8 cellular contexts compared by ENCODE assay signal in genomic region chr5:163504091-163504931, GRCh38. TPM values are rescaled to one million over a fixed set of nuclear protein-coding genes. Genes with fewer than 3 reads are reported as not detected.
A peak's percentile ranks its signal among the peaks of the same experiment; 100 is the strongest.
DNase-seq lines count a peak whose midpoint lies in the region; ATAC-seq, FAIRE-seq and TF ChIP-seq lines count a peak whose summit lies in the region.

No MANE protein-coding gene starts in this region.

- POLR2A ChIA-PET in SK-N-SH (lab: Yijun Ruan, JAX) = interaction anchor here (2.1 kb wide), 1 partner anchor 43 kb away, joined by 11 read pairs; the partner anchor contains the start of genes HMMR and NUDCD2
- POLR2A ChIA-PET in GM12878 (lab: Charles Lee) = interaction anchor here (1.0 to 4.6 kb wide), 6 partner anchors 12 to 67 kb away, joined by 3 to 61 read pairs (median 4); partner anchors contain the start of genes CCNG1, HMMR and NUDCD2

- peak; percentile 27 for DNase-seq in AG08396 (ENCODE audit: low spot score)
- peak; percentile 62 to 75 for DNase-seq in HAP-1 (ENCODE audit: low spot score in 2 of 2)
- peak; percentile 33 for DNase-seq in SK-N-SH
- DNase-seq in GM12878 (ENCODE audit: low read depth, low spot score) = no peak
- DNase-seq in sciatic nerve (ENCODE audit: low spot score) = no peak
- no peak for DNase-seq in HuH-7 (ENCODE audit: low spot score)
- no peak for DNase-seq in mesenteric fat pad (ENCODE audit: low spot score)

- peak overlapping the region; percentile 92 to 95 for H3K27ac ChIP-seq in SK-N-SH (ENCODE audit: low read depth in 2 of 2, low read length in 1 of 2)
- peak overlapping the region; percentile 43 for H3K27ac ChIP-seq in GM12878 (ENCODE audit: control insufficient read depth, insufficient read depth)

- H3K4me2 ChIP-seq in SK-N-SH (peak overlapping the region; percentile 87), GM12878 (ENCODE audit: control insufficient read depth, insufficient read depth) (peak overlapping the region; percentile 93)

- TF ChIP-seq RAD21 in SK-N-SH (IDR thresholded peaks at IDR 0.05; ENCODE audit: low read length) (no peak), GM12878 (IDR thresholded peaks at IDR 0.05; ENCODE audit: insufficient read depth, low read depth, low read length) (no peak)

- no peak for TF ChIP-seq EP300 in SK-N-SH (IDR thresholded peaks at IDR 0.05; ENCODE audit: borderline replicate concordance in 1 of 2, low read depth in 1 of 2, low read length in 1 of 2)
- no peak for TF ChIP-seq EP300 in GM12878 (IDR thresholded peaks at IDR 0.05; ENCODE audit: borderline replicate concordance in 1 of 2, control insufficient read depth in 1 of 2, low read depth in 2 of 2, low read length in 2 of 2)

- ATAC-seq in GM12878 (peak; percentile 33), sciatic nerve (peak; percentile 45)

- peaks cover 10% of the 10 kb centered on the region for H3F3A ChIP-seq in SK-N-SH (replicated peaks; ENCODE audit: insufficient read depth)

- H2AFZ ChIP-seq in SK-N-SH (ENCODE audit: low read depth) (peak overlapping the region; percentile 97), GM12878 (ENCODE audit: control insufficient read depth, low read depth, low read length) (peak overlapping the region; percentile 89)

- 1% methylated on average over 22 of the region's 26 CpGs for WGBS in SK-N-SH (ENCODE audit: low lambda C conversion rate)
- WGBS in GM12878 (ENCODE audit: insufficient coverage, insufficient replicate concordance, low lambda C conversion rate, missing lambda C conversion rate) = under 1% methylated on average over 26 of the region's 26 CpGs

- H3K9ac ChIP-seq in SK-N-SH = peak overlapping the region; percentile 87
- peak overlapping the region; percentile 93 for H3K9ac ChIP-seq in GM12878 (ENCODE audit: control insufficient read depth, insufficient read depth, low read length)
- peak overlapping the region; percentile 98 for H3K9ac ChIP-seq in iPS-15b (ENCODE audit: low read depth, low read length)

- peaks cover 34% of the 10 kb centered on the region for H3K4me1 ChIP-seq in HAP-1
- peaks cover 11 to 18% of the 10 kb centered on the region in 2 experiments for H3K4me1 ChIP-seq in SK-N-SH (ENCODE audit: control insufficient read depth in 1 of 2, insufficient read depth in 2 of 2, low read depth in 1 of 2, low read length in 1 of 2)
- peaks cover 3% of the 10 kb centered on the region; the same call in 1 of the 2 replicates for H3K4me1 ChIP-seq in GM12878 (ENCODE audit: control insufficient read depth, insufficient read depth, low read length)
- H3K4me1 ChIP-seq in iPS-15b (ENCODE audit: control insufficient read depth, insufficient read depth, low read length) = peaks cover 9% of the 10 kb centered on the region

- peak; percentile 57 for TF ChIP-seq POLR2A in GM12878 (IDR thresholded peaks at IDR 0.05; ENCODE audit: low read depth, low read length)

- no peak for FAIRE-seq in GM12878 (lab: Jason Lieb, UNC)

- H3K27me3 ChIP-seq in HAP-1 (ENCODE audit: low read depth) = no peaks in the 10 kb centered on the region
- no peaks in the 10 kb centered on the region for H3K27me3 ChIP-seq in SK-N-SH (ENCODE audit: insufficient read depth)
- H3K27me3 ChIP-seq in GM12878 (replicated peaks in 1 of 2; ENCODE audit: control insufficient read depth in 2 of 2, insufficient read depth in 2 of 2, low read length in 1 of 2) = no peaks in the 10 kb centered on the region
- H3K27me3 ChIP-seq in iPS-15b (ENCODE audit: control insufficient read depth, insufficient read depth, low read length) = no peaks in the 10 kb centered on the region

- SMC1A ChIA-PET in GM12878 (lab: Charles Lee; ENCODE audit: uncharacterized antibody, unreplicated experiment) = interaction anchor here (1.2 to 3.7 kb wide), 5 partner anchors 21 to 66 kb away, joined by 3 to 14 read pairs (median 4); partner anchors contain the start of gene HMMR

- intact Hi-C loops in GM12878 (cut with micrococcal nuclease; ENCODE audit: unreplicated experiment) = no loop called here
- intact Hi-C loops in sciatic nerve (cut with DNase I) = no loop called here

- no TSS peak for BruUV-seq in GM12878 (replicated peaks; lab: Mats Ljungman, UMichigan)

- no peaks in the 10 kb centered on the region for H3K36me3 ChIP-seq in HAP-1 (replicated peaks)
- peaks cover 0 to under 1% of the 10 kb centered on the region in 2 experiments for H3K36me3 ChIP-seq in SK-N-SH (replicated peaks in 1 of 2; ENCODE audit: control insufficient read depth in 1 of 2, insufficient read depth in 2 of 2, low read length in 1 of 2)
- no peaks in the 10 kb centered on the region for H3K36me3 ChIP-seq in GM12878 (ENCODE audit: control insufficient read depth in 2 of 2, insufficient read depth in 2 of 2, low read length in 1 of 2)
- H3K36me3 ChIP-seq in iPS-15b (ENCODE audit: control insufficient read depth, insufficient read depth, low read length) = no peaks in the 10 kb centered on the region

- in situ Hi-C loops in HAP-1 (cut with MboI; ENCODE audit: low sequenced_read_pairs) (no loop called here), GM12878 (cut with MboI) (no loop called here)

- H3K79me2 ChIP-seq in SK-N-SH (ENCODE audit: insufficient read depth) (peaks cover 48% of the 10 kb centered on the region), GM12878 (ENCODE audit: control insufficient read depth, insufficient read depth, low read length) (peaks cover 47% of the 10 kb centered on the region)

- CTCF ChIA-PET in SK-N-SH (lab: Yijun Ruan, JAX) = interaction anchor here (0.9 to 1.4 kb wide), 4 partner anchors 10 to 96 kb away, joined by 3 to 6 read pairs (median 4); no protein-coding TSS in a partner anchor
- CTCF ChIA-PET in GM12878 (lab: Yijun Ruan, JAX) = interaction anchor here (1.7 to 3.0 kb wide), 2 partner anchors 15 to 30 kb away, joined by 7 to 14 read pairs; no protein-coding TSS in a partner anchor

- RAD21 ChIA-PET in GM12878 (lab: Charles Lee; ENCODE audit: unreplicated experiment) = interaction anchor here (1.0 to 2.1 kb wide), 3 partner anchors 29 to 44 kb away, joined by 3 to 22 read pairs (median 3); partner anchors contain the start of genes HMMR and NUDCD2

- H3K9me3 ChIP-seq in HAP-1 = no peaks in the 10 kb centered on the region
- H3K9me3 ChIP-seq in SK-N-SH = no peaks in the 10 kb centered on the region
- H3K9me3 ChIP-seq in GM12878 (replicated peaks; ENCODE audit: control insufficient read depth, insufficient read depth, low read length) = no peaks in the 10 kb centered on the region
- no peaks in the 10 kb centered on the region for H3K9me3 ChIP-seq in iPS-15b (ENCODE audit: control insufficient read depth, insufficient read depth, low read length)

- peak overlapping the region; percentile 85 for H3K4me3 ChIP-seq in HAP-1
- peak overlapping the region; percentile 70 to 86 for H3K4me3 ChIP-seq in SK-N-SH (ENCODE audit: low read depth in 2 of 2, low read length in 1 of 2)
- H3K4me3 ChIP-seq in GM12878 = peak overlapping the region; percentile 84
- peak overlapping the region; percentile 67 for H3K4me3 ChIP-seq in iPS-15b (ENCODE audit: low read depth, low read length)

- H3K9me2 ChIP-seq in SK-N-SH = no peaks in the 10 kb centered on the region

- peaks cover 33% of the 10 kb centered on the region for H4K20me1 ChIP-seq in SK-N-SH (ENCODE audit: insufficient read depth)
- no peaks in the 10 kb centered on the region for H4K20me1 ChIP-seq in GM12878 (ENCODE audit: control insufficient read depth, insufficient read depth)

- TF ChIP-seq CTCF in SK-N-SH (IDR thresholded peaks at IDR 0.05) = no peak
- TF ChIP-seq CTCF in GM12878 (IDR thresholded peaks at IDR 0.05 in 2 of 3, conservative IDR thresholded peaks at IDR 0.05 in 1 of 3; ENCODE audit: control insufficient read depth in 2 of 3, extremely low read depth in 1 of 3, insufficient read depth in 1 of 3, low read depth in 3 of 3, low read length in 3 of 3) = no peak

RNA-seq across cellular contexts. Expression of gene MAT2B, which starts 1.1 kb away (rescaled TPM):
- polyA plus RNA-seq in SK-N-SH (2012; rRNA removed) (30.1 and 35.6 TPM in 2 replicates), GM12878 (2011; rRNA removed) (96.8 and 98.5 TPM in 2 replicates), GM12878 (2014; fragmentation: Illumina TruSeq; extraction: Trizol) (61.9 and 75.9 TPM in 2 replicates), GM12878 (2014; fragmentation: Nextera tagmentation; extraction: Ambion mirVana) (10 to 100 TPM; 65.5 to 77.7 TPM), GM12878 (2014; rRNA removed) (37.6 and 46.4 TPM in 2 replicates), GM12878 (2016; fragmentation: Nextera tagmentation; extraction: Ambion mirVana) (100 to 1,000 TPM; 119 to 122 TPM)
- 44.8 and 46.6 TPM in 2 replicates for polyA plus RNA-seq in SK-N-SH (2012; cell fraction: cytosol; rRNA removed)
- polyA plus RNA-seq in SK-N-SH (2012; cell fraction: nucleus; rRNA removed) = 8.1 and 17.8 TPM in 2 replicates
- total RNA-seq in GM12878 (2013; cell fraction: nucleolus; rRNA removed) = 33.1 and 35.1 TPM in 2 replicates
- total RNA-seq in GM12878 (2014; rRNA removed) (43.2 and 53.3 TPM in 2 replicates), GM12878 (2014; rRNA removed; fragmentation: Illumina TruSeq; extraction: Trizol) (46.4 and 48.5 TPM in 2 replicates), GM12878 (2021) (48.0 and 49.7 TPM in 2 replicates), sciatic nerve (38.3 TPM), mesenteric fat pad (34.3 TPM)
- polyA plus RNA-seq in GM12878 (2011; ENCODE audit: low read depth) = 39.7 TPM
- 28.4 and 28.9 TPM in 2 replicates for polyA plus RNA-seq in GM12878 (2011; cell fraction: cytosol; rRNA removed)
- polyA plus RNA-seq in GM12878 (2011; cell fraction: nucleus; rRNA removed) = 27.6 and 27.7 TPM in 2 replicates
- polyA plus RNA-seq in GM12878 (2012) = 49.7 and 62.4 TPM in 2 replicates
- polyA minus RNA-seq in GM12878 (2011; rRNA and poly(A)+ RNA removed) = 29.9 and 47.2 TPM in 2 replicates
- 13.9 and 17.6 TPM in 2 replicates for polyA minus RNA-seq in GM12878 (2011; cell fraction: cytosol; rRNA and poly(A)+ RNA removed)
- polyA minus RNA-seq in GM12878 (2011; cell fraction: nucleus; rRNA and poly(A)+ RNA removed) = 9.1 and 15.5 TPM in 2 replicates

RNA-seq across cellular contexts. Expression of gene HMMR, which starts 43.9 kb away (rescaled TPM):
- polyA plus RNA-seq in SK-N-SH (2012; rRNA removed) = 7.7 and 7.8 TPM in 2 replicates
- polyA plus RNA-seq in SK-N-SH (2012; cell fraction: cytosol; rRNA removed) = 10.7 and 13.1 TPM in 2 replicates
- 3.2 and 5.6 TPM in 2 replicates for polyA plus RNA-seq in SK-N-SH (2012; cell fraction: nucleus; rRNA removed)
- total RNA-seq in GM12878 (2013; cell fraction: nucleolus; rRNA removed) = 24.5 and 26.0 TPM in 2 replicates
- 55.2 and 75.9 TPM in 2 replicates for total RNA-seq in GM12878 (2014; rRNA removed)
- 96.7 and 101 TPM in 2 replicates for total RNA-seq in GM12878 (2014; rRNA removed; fragmentation: Illumina TruSeq; extraction: Trizol)
- 52.6 and 59.3 TPM in 2 replicates for total RNA-seq in GM12878 (2021)
- 13.8 TPM for polyA plus RNA-seq in GM12878 (2011; ENCODE audit: low read depth)
- 63.9 and 131 TPM in 2 replicates for polyA plus RNA-seq in GM12878 (2011; rRNA removed)
- 16.7 and 19.6 TPM in 2 replicates for polyA plus RNA-seq in GM12878 (2011; cell fraction: cytosol; rRNA removed)
- 34.3 and 53.5 TPM in 2 replicates for polyA plus RNA-seq in GM12878 (2011; cell fraction: nucleus; rRNA removed)
- 18.8 and 33.5 TPM in 2 replicates for polyA plus RNA-seq in GM12878 (2012)
- 93.0 and 111 TPM in 2 replicates for polyA plus RNA-seq in GM12878 (2014; fragmentation: Illumina TruSeq; extraction: Trizol)
- 10 to 100 TPM; 58.1 to 64.4 TPM for polyA plus RNA-seq in GM12878 (2014; fragmentation: Nextera tagmentation; extraction: Ambion mirVana)
- 36.1 and 44.1 TPM in 2 replicates for polyA plus RNA-seq in GM12878 (2014; rRNA removed)
- 100 to 1,000 TPM; 117 to 122 TPM for polyA plus RNA-seq in GM12878 (2016; fragmentation: Nextera tagmentation; extraction: Ambion mirVana)
- 22.7 and 22.8 TPM in 2 replicates for polyA minus RNA-seq in GM12878 (2011; rRNA and poly(A)+ RNA removed)
- 10.8 and 14.7 TPM in 2 replicates for polyA minus RNA-seq in GM12878 (2011; cell fraction: cytosol; rRNA and poly(A)+ RNA removed)
- polyA minus RNA-seq in GM12878 (2011; cell fraction: nucleus; rRNA and poly(A)+ RNA removed) = 14.3 and 16.6 TPM in 2 replicates
- 0.85 TPM for total RNA-seq in sciatic nerve
- 0.32 TPM for total RNA-seq in mesenteric fat pad

RNA-seq across cellular contexts. Expression of gene NUDCD2, which starts 44.4 kb away (rescaled TPM):
- 7.8 and 8.6 TPM in 2 replicates for polyA plus RNA-seq in SK-N-SH (2012; rRNA removed)
- polyA plus RNA-seq in SK-N-SH (2012; cell fraction: cytosol; rRNA removed) = 10.5 and 13.4 TPM in 2 replicates
- polyA plus RNA-seq in SK-N-SH (2012; cell fraction: nucleus; rRNA removed) = 5.4 and 10.4 TPM in 2 replicates
- 38.4 and 41.6 TPM in 2 replicates for total RNA-seq in GM12878 (2013; cell fraction: nucleolus; rRNA removed)
- 23.7 and 24.1 TPM in 2 replicates for total RNA-seq in GM12878 (2014; rRNA removed)
- 20.7 and 25.3 TPM in 2 replicates for total RNA-seq in GM12878 (2014; rRNA removed; fragmentation: Illumina TruSeq; extraction: Trizol)
- total RNA-seq in GM12878 (2021) = 50.4 and 53.9 TPM in 2 replicates
- 4.3 TPM for polyA plus RNA-seq in GM12878 (2011; ENCODE audit: low read depth)
- 25.0 and 50.1 TPM in 2 replicates for polyA plus RNA-seq in GM12878 (2011; rRNA removed)
- polyA plus RNA-seq in GM12878 (2011; cell fraction: cytosol; rRNA removed) = 7.3 and 7.8 TPM in 2 replicates
- 11.5 and 12.9 TPM in 2 replicates for polyA plus RNA-seq in GM12878 (2011; cell fraction: nucleus; rRNA removed)
- polyA plus RNA-seq in GM12878 (2012) = 23.8 TPM in 2 replicates
- 21.8 and 24.0 TPM in 2 replicates for polyA plus RNA-seq in GM12878 (2014; fragmentation: Illumina TruSeq; extraction: Trizol)
- 10 to 100 TPM in 1 of 2 experiments, 1 to 10 TPM in 1; 9.1 to 18.1 TPM for polyA plus RNA-seq in GM12878 (2014; fragmentation: Nextera tagmentation; extraction: Ambion mirVana)
- polyA plus RNA-seq in GM12878 (2014; rRNA removed) = 19.5 and 22.5 TPM in 2 replicates
- 100 to 1,000 TPM; 114 to 133 TPM for polyA plus RNA-seq in GM12878 (2016; fragmentation: Nextera tagmentation; extraction: Ambion mirVana)
- 7.6 and 11.0 TPM in 2 replicates for polyA minus RNA-seq in GM12878 (2011; rRNA and poly(A)+ RNA removed)
- 4.5 and 11.9 TPM in 2 replicates for polyA minus RNA-seq in GM12878 (2011; cell fraction: cytosol; rRNA and poly(A)+ RNA removed)
- 10.6 and 16.1 TPM in 2 replicates for polyA minus RNA-seq in GM12878 (2011; cell fraction: nucleus; rRNA and poly(A)+ RNA removed)
- total RNA-seq in sciatic nerve = 23.0 TPM
- 19.0 TPM for total RNA-seq in mesenteric fat pad

Comparison
In these comparisons a context has a peak if more than half of its experiments do, and no peak if none do; other contexts are left out.
1. DNase-seq: peak in AG08396 (single experiment), HAP-1 (2 of 2) and SK-N-SH (single experiment); none in GM12878 (single experiment), sciatic nerve (single experiment), HuH-7 (single experiment) and mesenteric fat pad (single experiment).
2. RNA of gene HMMR, which starts 43.9 kb away (total RNA-seq): 24.5 to 101 TPM in GM12878; 0.85 TPM in sciatic nerve (single experiment) and 0.32 TPM in mesenteric fat pad (single experiment); every median in the first group is over 10 times any median in the second.
3. Peak in every context shown above with its lines, with median percentiles within 50 percentile points of each other: H3K4me3 ChIP-seq and H3K9ac ChIP-seq.